ENCODE assay signal across 25 cellular contexts in genomic region chr5:155974369-155974768, GRCh38.
"Had no signal": no experiment of that assay in that cellular context is flagged by ENCODE, and none has a peak within 500 bp of the region (broad histone marks: within the 10 kb centered on the region; RNA-seq: fewer than 3 reads in every experiment).

No MANE protein-coding gene starts in this region.

- ATAC-seq: effector memory CD8-positive, alpha-beta T cell; esophagus mucosa; foreskin keratinocyte; gastrocnemius medialis; gastroesophageal sphincter; heart left ventricle had no signal

- H3K9me3 ChIP-seq: colonic mucosa, esophagus muscularis mucosa, esophagus squamous epithelium, gastrocnemius medialis, gastroesophageal sphincter, heart left ventricle, heart right ventricle had no signal

- H3K4me3 Mint-ChIP-seq: dendritic cell treated with granulocyte-macrophage colony-stimulating factor and Interleukin-4, amounts not matched to agents 40 ng/mL and 50 ng/mL, for 4 days; effector memory CD8-positive, alpha-beta T cell; endodermal cell had no signal

- H3K4me3 ChIP-seq: colonic mucosa, coronary artery, dorsolateral prefrontal cortex, esophagus muscularis mucosa, esophagus squamous epithelium, gastrocnemius medialis, gastroesophageal sphincter, heart left ventricle, heart right ventricle had no signal

- H3K4me1 ChIP-seq: colonic mucosa, esophagus squamous epithelium, foreskin keratinocyte, gastroesophageal sphincter had no signal

- H3K27me3 Mint-ChIP-seq: dendritic cell treated with granulocyte-macrophage colony-stimulating factor and Interleukin-4, amounts not matched to agents 40 ng/mL and 50 ng/mL, for 4 days had no signal

- H3K27me3 ChIP-seq: colonic mucosa, dorsolateral prefrontal cortex, esophagus muscularis mucosa, esophagus squamous epithelium, foreskin keratinocyte, gastrocnemius medialis, gastroesophageal sphincter, heart left ventricle, heart right ventricle had no signal

- H3K27ac ChIP-seq: colonic mucosa, coronary artery, dorsolateral prefrontal cortex, epithelial cell of prostate, esophagus muscularis mucosa, esophagus squamous epithelium, foreskin keratinocyte, gastrocnemius medialis, gastroesophageal sphincter, heart left ventricle, heart right ventricle had no signal

- H3K36me3 ChIP-seq: colonic mucosa, esophagus muscularis mucosa, esophagus squamous epithelium, gastrocnemius medialis, gastroesophageal sphincter, heart left ventricle, heart right ventricle had no signal

- DNase-seq: colonic mucosa; cortex of kidney; dermis blood vessel endothelial cell; dorsolateral prefrontal cortex; effector CD4-positive, alpha-beta T cell; effector CD8-positive, alpha-beta T cell; effector memory CD4-positive, alpha-beta T cell; effector memory CD8-positive, alpha-beta T cell; endodermal cell; erythroblast; esophagus squamous epithelium; foreskin fibroblast; foreskin keratinocyte; foreskin melanocyte; gastrocnemius medialis; glutamatergic neuron; head of caudate nucleus; heart left ventricle; heart right ventricle had no signal

- H3K27ac Mint-ChIP-seq: dendritic cell treated with granulocyte-macrophage colony-stimulating factor and Interleukin-4, amounts not matched to agents 40 ng/mL and 50 ng/mL, for 4 days; effector memory CD8-positive, alpha-beta T cell; endodermal cell had no signal

- H3K4me1 Mint-ChIP-seq: endodermal cell had no signal

- H3K9me3 Mint-ChIP-seq: effector memory CD8-positive, alpha-beta T cell; endodermal cell had no signal
